In the genomic region with DNA sequence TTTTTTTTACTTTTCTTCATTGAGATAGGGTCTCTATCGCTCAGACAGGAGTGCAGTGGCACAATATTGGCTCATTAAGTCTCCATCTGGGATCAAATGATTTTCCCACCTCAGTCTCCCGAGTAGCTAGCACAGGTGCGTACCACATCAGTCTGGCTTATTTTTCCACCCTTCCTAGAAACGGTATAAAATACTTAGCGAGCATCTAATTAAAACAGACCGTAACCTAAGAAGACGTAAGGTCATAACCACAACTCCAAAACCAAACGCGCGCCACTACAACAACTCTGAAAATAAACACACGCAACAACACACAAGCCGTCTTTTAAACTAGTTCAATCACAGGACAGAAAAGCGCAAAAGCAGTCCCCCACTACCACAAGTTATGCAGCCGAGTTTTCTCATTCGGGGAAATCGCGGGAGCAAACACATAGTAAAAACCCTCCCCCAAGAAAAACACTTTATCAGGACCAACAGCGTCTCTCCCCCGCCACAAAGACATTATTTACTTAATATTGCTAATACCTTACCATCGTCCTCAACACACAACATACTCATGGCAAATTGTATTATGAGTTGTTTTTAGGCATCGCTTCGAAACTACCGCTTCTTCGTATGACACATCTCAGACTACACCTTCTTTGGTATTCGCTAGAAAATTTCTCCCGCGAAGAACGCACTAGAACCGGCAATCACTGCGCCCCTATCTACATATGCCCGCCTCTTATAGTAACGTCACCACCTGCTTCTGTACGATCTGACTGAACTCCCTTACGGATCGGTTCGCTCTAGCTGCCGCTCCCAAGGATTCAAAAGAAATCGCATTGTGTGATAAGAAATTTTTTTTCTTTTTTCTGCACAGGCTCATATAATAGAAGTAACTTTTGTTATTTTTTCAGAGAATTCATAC, we compare ENCODE assay signal across 1 cellular context.
TF ChIP-seq lines count a peak whose summit lies in the region.

No MANE protein-coding gene starts in this region.

TF ChIP-seq in K562, 482 proteins besides CTCF, POLR2A, EP300 and RAD21 (continued from another document and continues in another):
- TF ChIP-seq, protein P1, sequence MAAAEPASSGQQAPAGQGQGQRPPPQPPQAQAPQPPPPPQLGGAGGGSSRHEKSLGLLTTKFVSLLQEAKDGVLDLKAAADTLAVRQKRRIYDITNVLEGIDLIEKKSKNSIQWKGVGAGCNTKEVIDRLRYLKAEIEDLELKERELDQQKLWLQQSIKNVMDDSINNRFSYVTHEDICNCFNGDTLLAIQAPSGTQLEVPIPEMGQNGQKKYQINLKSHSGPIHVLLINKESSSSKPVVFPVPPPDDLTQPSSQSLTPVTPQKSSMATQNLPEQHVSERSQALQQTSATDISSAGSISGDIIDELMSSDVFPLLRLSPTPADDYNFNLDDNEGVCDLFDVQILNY (CRISPR knock-in tag; IDR thresholded peaks at IDR 0.05) = peak; percentile 98
- TF ChIP-seq ZBTB7A (IDR thresholded peaks at IDR 0.05; ENCODE audit: borderline replicate concordance, control insufficient read depth, low read depth, low read length) = peak; percentile 45
- TF ChIP-seq, protein P2, sequence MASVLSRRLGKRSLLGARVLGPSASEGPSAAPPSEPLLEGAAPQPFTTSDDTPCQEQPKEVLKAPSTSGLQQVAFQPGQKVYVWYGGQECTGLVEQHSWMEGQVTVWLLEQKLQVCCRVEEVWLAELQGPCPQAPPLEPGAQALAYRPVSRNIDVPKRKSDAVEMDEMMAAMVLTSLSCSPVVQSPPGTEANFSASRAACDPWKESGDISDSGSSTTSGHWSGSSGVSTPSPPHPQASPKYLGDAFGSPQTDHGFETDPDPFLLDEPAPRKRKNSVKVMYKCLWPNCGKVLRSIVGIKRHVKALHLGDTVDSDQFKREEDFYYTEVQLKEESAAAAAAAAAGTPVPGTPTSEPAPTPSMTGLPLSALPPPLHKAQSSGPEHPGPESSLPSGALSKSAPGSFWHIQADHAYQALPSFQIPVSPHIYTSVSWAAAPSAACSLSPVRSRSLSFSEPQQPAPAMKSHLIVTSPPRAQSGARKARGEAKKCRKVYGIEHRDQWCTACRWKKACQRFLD (CRISPR knock-in tag; IDR thresholded peaks at IDR 0.05) = peak; percentile 57; the same call in 1 of the 2 replicates
- TF ChIP-seq RCOR1 (IDR thresholded peaks at IDR 0.05; ENCODE audit: borderline replicate concordance in 1 of 2, low read depth in 2 of 2, low read length in 2 of 2) = peak; percentile 93 to 95
- no peak for TF ChIP-seq SREBF1 (IDR thresholded peaks at IDR 0.05; ENCODE audit: borderline replicate concordance, low read depth, low read length)
- peak; percentile 63; the same call in 1 of the 2 replicates for TF ChIP-seq PHB2 (IDR thresholded peaks at IDR 0.05; ENCODE audit: low read depth)
- TF ChIP-seq CBX2 (IDR thresholded peaks at IDR 0.05; ENCODE audit: insufficient read depth, low read length, poor library complexity, severe bottlenecking) = no peak
- TF ChIP-seq, protein P3, sequence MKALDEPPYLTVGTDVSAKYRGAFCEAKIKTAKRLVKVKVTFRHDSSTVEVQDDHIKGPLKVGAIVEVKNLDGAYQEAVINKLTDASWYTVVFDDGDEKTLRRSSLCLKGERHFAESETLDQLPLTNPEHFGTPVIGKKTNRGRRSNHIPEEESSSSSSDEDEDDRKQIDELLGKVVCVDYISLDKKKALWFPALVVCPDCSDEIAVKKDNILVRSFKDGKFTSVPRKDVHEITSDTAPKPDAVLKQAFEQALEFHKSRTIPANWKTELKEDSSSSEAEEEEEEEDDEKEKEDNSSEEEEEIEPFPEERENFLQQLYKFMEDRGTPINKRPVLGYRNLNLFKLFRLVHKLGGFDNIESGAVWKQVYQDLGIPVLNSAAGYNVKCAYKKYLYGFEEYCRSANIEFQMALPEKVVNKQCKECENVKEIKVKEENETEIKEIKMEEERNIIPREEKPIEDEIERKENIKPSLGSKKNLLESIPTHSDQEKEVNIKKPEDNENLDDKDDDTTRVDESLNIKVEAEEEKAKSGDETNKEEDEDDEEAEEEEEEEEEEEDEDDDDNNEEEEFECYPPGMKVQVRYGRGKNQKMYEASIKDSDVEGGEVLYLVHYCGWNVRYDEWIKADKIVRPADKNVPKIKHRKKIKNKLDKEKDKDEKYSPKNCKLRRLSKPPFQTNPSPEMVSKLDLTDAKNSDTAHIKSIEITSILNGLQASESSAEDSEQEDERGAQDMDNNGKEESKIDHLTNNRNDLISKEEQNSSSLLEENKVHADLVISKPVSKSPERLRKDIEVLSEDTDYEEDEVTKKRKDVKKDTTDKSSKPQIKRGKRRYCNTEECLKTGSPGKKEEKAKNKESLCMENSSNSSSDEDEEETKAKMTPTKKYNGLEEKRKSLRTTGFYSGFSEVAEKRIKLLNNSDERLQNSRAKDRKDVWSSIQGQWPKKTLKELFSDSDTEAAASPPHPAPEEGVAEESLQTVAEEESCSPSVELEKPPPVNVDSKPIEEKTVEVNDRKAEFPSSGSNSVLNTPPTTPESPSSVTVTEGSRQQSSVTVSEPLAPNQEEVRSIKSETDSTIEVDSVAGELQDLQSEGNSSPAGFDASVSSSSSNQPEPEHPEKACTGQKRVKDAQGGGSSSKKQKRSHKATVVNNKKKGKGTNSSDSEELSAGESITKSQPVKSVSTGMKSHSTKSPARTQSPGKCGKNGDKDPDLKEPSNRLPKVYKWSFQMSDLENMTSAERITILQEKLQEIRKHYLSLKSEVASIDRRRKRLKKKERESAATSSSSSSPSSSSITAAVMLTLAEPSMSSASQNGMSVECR (CRISPR knock-in tag; IDR thresholded peaks at IDR 0.05) = peak; percentile 55; the same call in 1 of the 2 replicates
- TF ChIP-seq ZC3H11A (IDR thresholded peaks at IDR 0.05; ENCODE audit: low read depth, low read length) = peak; percentile 98
- no peak for TF ChIP-seq USF2 (CRISPR knock-in tag; IDR thresholded peaks at IDR 0.05)
- TF ChIP-seq CHCHD3 (CRISPR knock-in tag; IDR thresholded peaks at IDR 0.05) = peak; percentile 100
- TF ChIP-seq HIVEP1 (CRISPR knock-in tag; IDR thresholded peaks at IDR 0.05) = peak; percentile 92
- TF ChIP-seq FUS (optimal IDR thresholded peaks at IDR 0.05; ENCODE audit: low read depth, low read length) = peak; percentile 100
- peak; percentile 56; the same call in 1 of the 2 replicates for TF ChIP-seq FOXJ2 (tag; IDR thresholded peaks at IDR 0.05)
- TF ChIP-seq TSC22D4 (tag; IDR thresholded peaks at IDR 0.05) = no peak
- TF ChIP-seq MBD2 (IDR thresholded peaks at IDR 0.05; ENCODE audit: borderline replicate concordance, low read depth) = peak; percentile 98
- no peak for TF ChIP-seq KLF1 (tag; IDR thresholded peaks at IDR 0.05)
- peak; percentile 98 for TF ChIP-seq MTA3 (IDR thresholded peaks at IDR 0.05; ENCODE audit: borderline replicate concordance)
- peak; percentile 83 for TF ChIP-seq ZNF431 (CRISPR knock-in tag; IDR thresholded peaks at IDR 0.05)
- peak; percentile 91; the same call in 1 of the 2 replicates for TF ChIP-seq IRF1 (CRISPR knock-in tag; IDR thresholded peaks at IDR 0.05; ENCODE audit: borderline replicate concordance)
- peak; percentile 91 for TF ChIP-seq TOE1 (IDR thresholded peaks at IDR 0.05; ENCODE audit: borderline replicate concordance)
- TF ChIP-seq TOE1 (CRISPR knock-in tag; IDR thresholded peaks at IDR 0.05; ENCODE audit: borderline replicate concordance, low read depth) = peak; percentile 98; the same call in 1 of the 2 replicates
- peak; percentile 99 for TF ChIP-seq ZNF551 (CRISPR knock-in tag; IDR thresholded peaks at IDR 0.05)
- TF ChIP-seq RB1 (IDR thresholded peaks at IDR 0.05; ENCODE audit: low read depth) = no peak; the same call in 1 of the 2 replicates
- peak; percentile 87 to 93 for TF ChIP-seq FOXK2 (conservative IDR thresholded peaks at IDR 0.05 in 1 of 2, IDR thresholded peaks at IDR 0.05 in 1 of 2; ENCODE audit: low read depth in 2 of 2)
- peak; percentile 99 for TF ChIP-seq NFXL1 (CRISPR knock-in tag; IDR thresholded peaks at IDR 0.05)
- peak; percentile 66 for TF ChIP-seq MAFK (IDR thresholded peaks at IDR 0.05; ENCODE audit: low read length)
- TF ChIP-seq ATF2 (CRISPR knock-in tag; IDR thresholded peaks at IDR 0.05) = no peak
- TF ChIP-seq RBM22 (IDR thresholded peaks at IDR 0.05; ENCODE audit: low read depth, low read length, poor library complexity, severe bottlenecking) = no peak
- TF ChIP-seq EGR1 (conservative IDR thresholded peaks at IDR 0.05) = peak; percentile 61
- 0 out of 2 replicates have a peak, but pooled peaks have one; percentile 71 for TF ChIP-seq ZNF133 (CRISPR knock-in tag; IDR thresholded peaks at IDR 0.05)
- TF ChIP-seq MYBL2 (IDR thresholded peaks at IDR 0.05; ENCODE audit: low read depth) = peak; percentile 43; the same call in 1 of the 2 replicates
- no peak for TF ChIP-seq MYBL2 (CRISPR knock-in tag; IDR thresholded peaks at IDR 0.05; ENCODE audit: borderline replicate concordance)
- no peak for TF ChIP-seq RBBP5 (IDR thresholded peaks at IDR 0.05; ENCODE audit: borderline replicate concordance, insufficient read depth, low read length, poor library complexity, severe bottlenecking)
- TF ChIP-seq ZNF212 (CRISPR knock-in tag; IDR thresholded peaks at IDR 0.05) = peak; percentile 99
- peak; percentile 87 for TF ChIP-seq BCL6 (CRISPR knock-in tag; IDR thresholded peaks at IDR 0.05)
- TF ChIP-seq PURB (CRISPR knock-in tag; IDR thresholded peaks at IDR 0.05; ENCODE audit: low read depth) = no peak
- TF ChIP-seq BRD4 (IDR thresholded peaks at IDR 0.05) = no peak; the same call in 1 of the 2 replicates
- TF ChIP-seq LEF1 (IDR thresholded peaks at IDR 0.05) = no peak; the same call in none of the 2 replicates
